In the genomic region with DNA sequence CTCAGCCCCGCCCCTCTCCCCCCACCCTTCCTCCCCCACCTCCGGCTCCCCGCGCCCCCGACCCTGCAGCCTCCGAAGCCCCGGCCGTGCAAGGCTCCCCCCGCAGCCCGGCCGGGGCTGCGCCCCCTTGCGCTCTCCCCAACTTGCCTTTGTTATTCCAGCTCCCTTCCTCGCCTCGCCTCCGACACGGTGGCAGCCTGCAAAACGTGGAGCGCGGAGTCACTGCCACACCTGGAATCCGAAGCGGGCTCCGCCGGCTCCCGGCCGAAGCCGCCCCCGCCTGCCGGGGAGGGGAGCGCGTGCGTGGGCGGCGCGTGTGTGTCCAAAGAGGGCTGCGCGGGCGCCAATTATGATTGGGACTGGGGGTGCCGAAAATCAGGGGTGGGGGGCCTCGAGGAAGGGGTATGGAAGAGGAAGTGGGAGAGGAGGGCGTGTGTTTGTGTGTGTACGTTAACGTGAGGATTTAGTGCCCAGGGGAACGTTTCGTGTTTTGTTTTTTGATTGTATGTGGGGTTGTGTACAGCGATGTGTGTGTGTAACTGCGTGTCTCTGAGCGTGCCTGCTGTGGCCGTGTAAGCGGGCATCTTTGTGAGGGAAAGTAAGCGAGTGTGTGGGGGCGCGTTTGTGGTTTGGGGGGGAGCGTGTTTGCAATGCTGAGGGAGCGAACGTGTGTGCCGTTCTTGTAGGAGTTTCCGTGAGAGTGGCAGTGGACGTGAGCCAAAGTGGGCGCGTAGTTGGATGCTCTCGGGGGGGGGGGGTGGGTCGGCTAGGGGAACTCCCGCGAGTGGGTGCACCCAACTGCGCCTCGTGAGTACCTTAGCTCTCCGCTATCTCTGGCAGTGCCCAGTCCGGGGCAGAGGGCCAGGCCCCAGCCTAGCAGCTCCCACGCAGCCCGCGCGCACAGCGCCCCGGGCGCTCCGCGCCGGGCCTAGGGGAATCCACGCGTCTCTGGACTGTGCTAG, we compare ENCODE assay signal across 8 cellular contexts.
DNase-seq lines count a peak whose midpoint lies in the region; ATAC-seq and FAIRE-seq lines count a peak whose summit lies in the region.

No MANE protein-coding gene starts in this region.

- peak; percentile 60 for FAIRE-seq in GM18507 (lab: Jason Lieb, UNC)

- peak; percentile 91 for DNase-seq in 8988T
- DNase-seq in GM18507 (ENCODE audit: extremely low spot score, insufficient read length, low read depth), result peak; percentile 67
- DNase-seq in NCI-H345 (lab: John Stamatoyannopoulos, UW), result peak; percentile 82
- DNase-seq in activated CD4-positive, alpha-beta T cell treated with anti-CD3 and anti-CD28 coated beads for 48 hours, result peak; percentile 87
- DNase-seq in kidney glomerular epithelial cell (lab: John Stamatoyannopoulos, UW), result peak; percentile 79
- DNase-seq in stimulated activated CD4-positive, alpha-beta T cell treated with anti-CD3 and anti-CD28 coated beads, Interleukin-12 subunit alpha, Interleukin-12 subunit beta, amount 100 ng/mL, for 48 hours (ENCODE audit: low read depth in 2 of 3, low spot score in 1 of 3), result peak; percentile 62 to 79 (median 77)

- H3K27ac ChIP-seq in cingulate gyrus (ENCODE audit: low read depth, low read length), result peak overlapping the region; percentile 39

- no peak for ATAC-seq in GM21717 (IDR thresholded peaks at IDR 0.05; ENCODE audit: unreplicated experiment)
